Comparison of ENCODE assay signal across 18 cellular contexts in genomic region chr14:38089123-38089522, GRCh38.
DNase-seq lines count a peak whose midpoint lies in the region; ATAC-seq and TF ChIP-seq lines count a peak whose summit lies in the region.
"Had no signal": no experiment of that assay in that cellular context is flagged by ENCODE, and none has a peak within 500 bp of the region (broad histone marks: within the 10 kb centered on the region; RNA-seq: fewer than 3 reads in every experiment).

No MANE protein-coding gene starts in this region.

- peaks cover 6 to 18% of the 10 kb centered on the region in 2 donors for H3K9me3 Mint-ChIP-seq in effector memory CD8-positive, alpha-beta T cell

- H3K36me3 Mint-ChIP-seq in effector memory CD8-positive, alpha-beta T cell (ENCODE audit: insufficient read depth), result no peaks in the 10 kb centered on the region

- H3K4me3 ChIP-seq in SK-N-SH (ENCODE audit: low read depth in 2 of 2, low read length in 1 of 2), result peak overlapping the region; percentile 35 to 39; a peak in 2 of 4 replicates
- peak overlapping the region; percentile 0 to 33 (median 23) for H3K4me3 ChIP-seq in gastrocnemius medialis
- no peak overlapping the region for H3K4me3 ChIP-seq in MM.1S (ENCODE audit: low read length)
- H3K4me3 ChIP-seq: cardiac muscle cell, HAP-1 had no signal

- H3K79me2 ChIP-seq in SK-N-SH (ENCODE audit: insufficient read depth), result no peaks in the 10 kb centered on the region
- no peaks in the 10 kb centered on the region for H3K79me2 ChIP-seq in MM.1S (ENCODE audit: low read length)

- peak overlapping the region; percentile 33; the same call in 1 of the 2 replicates for H3K4me2 ChIP-seq in SK-N-SH
- H3K4me2 ChIP-seq in MM.1S (ENCODE audit: low read depth, low read length), result no peak overlapping the region

- DNase-seq in SK-N-SH (no peak), NCI-H1105 treated with DMSO at 0.1 percent for 48 hours (lab: John Stamatoyannopoulos, UW) (peak; percentile 63), gastrocnemius medialis (no peak), MM.1S (no peak), C1 segment of cervical spinal cord (lab: John Stamatoyannopoulos, UW) (no peak)
- DNase-seq in effector memory CD8-positive, alpha-beta T cell, result no peak
- DNase-seq: activated B cell treated with CpG ODN at 0.5 μM for 24 hours, DMS79, erythroblast, NCI-H187, NCI-H82 had no signal

- intact Hi-C loops in gastrocnemius medialis (cut with DNase I; ENCODE audit: low total_unique reads), result no loop called here

- no peak for TF ChIP-seq POLR2A in gastrocnemius medialis (IDR thresholded peaks at IDR 0.05)

- no peaks in the 10 kb centered on the region for H3K9me3 ChIP-seq in SK-N-SH
- peaks cover 0 to 4% (median 0%) of the 10 kb centered on the region in 3 donors for H3K9me3 ChIP-seq in gastrocnemius medialis
- no peaks in the 10 kb centered on the region for H3K9me3 ChIP-seq in MM.1S (replicated peaks; ENCODE audit: insufficient read depth, low read length)
- H3K9me3 ChIP-seq: HAP-1 had no signal

- no peaks in the 10 kb centered on the region for H3K27me3 ChIP-seq in SK-N-SH (ENCODE audit: insufficient read depth)
- no peaks in the 10 kb centered on the region for H3K27me3 ChIP-seq in gastrocnemius medialis
- no peaks in the 10 kb centered on the region for H3K27me3 ChIP-seq in MM.1S (replicated peaks; ENCODE audit: insufficient read depth, low read length)
- H3K27me3 ChIP-seq: cardiac muscle cell had no signal

- H3K4me1 Mint-ChIP-seq in effector memory CD8-positive, alpha-beta T cell (ENCODE audit: low read depth in 2 of 2), result peaks cover 0 to 16% of the 10 kb centered on the region in 2 donors
- H3K4me1 Mint-ChIP-seq: activated B cell treated with CpG ODN at 0.5 μM for 24 hours had no signal

- TF ChIP-seq CTCF in SK-N-SH (IDR thresholded peaks at IDR 0.05) (no peak), gastrocnemius medialis (IDR thresholded peaks at IDR 0.05 in 4 of 5, conservative IDR thresholded peaks at IDR 0.05 in 1 of 5) (no peak), MM.1S (IDR thresholded peaks at IDR 0.05; ENCODE audit: low read length) (no peak)

- no peaks in the 10 kb centered on the region for H3K9me2 ChIP-seq in SK-N-SH
- H3K9me2 ChIP-seq in MM.1S (replicated peaks; ENCODE audit: insufficient read depth, low read length), result no peaks in the 10 kb centered on the region

- no peak for TF ChIP-seq EP300 in SK-N-SH (IDR thresholded peaks at IDR 0.05; ENCODE audit: borderline replicate concordance in 1 of 2, low read depth in 1 of 2, low read length in 1 of 2)

- H4K20me1 ChIP-seq in SK-N-SH (ENCODE audit: insufficient read depth) (no peaks in the 10 kb centered on the region), MM.1S (ENCODE audit: insufficient read depth, low read length) (no peaks in the 10 kb centered on the region)

- H3K36me3 ChIP-seq in SK-N-SH (replicated peaks in 1 of 2; ENCODE audit: control insufficient read depth in 1 of 2, insufficient read depth in 2 of 2, low read length in 1 of 2), result no peaks in the 10 kb centered on the region
- H3K36me3 ChIP-seq in gastrocnemius medialis, result no peaks in the 10 kb centered on the region
- H3K36me3 ChIP-seq in MM.1S (replicated peaks; ENCODE audit: insufficient read depth, low read length), result no peaks in the 10 kb centered on the region
- H3K36me3 ChIP-seq: cardiac muscle cell, HAP-1 had no signal

- WGBS in SK-N-SH (ENCODE audit: low lambda C conversion rate), result 9% methylated on average over 3 of the region's 3 CpGs

- H2AFZ ChIP-seq in SK-N-SH (ENCODE audit: low read depth) (no peak overlapping the region), MM.1S (ENCODE audit: low read length) (no peak overlapping the region)

- H3K27me3 Mint-ChIP-seq in effector memory CD8-positive, alpha-beta T cell, result no peaks in the 10 kb centered on the region
- H3K27me3 Mint-ChIP-seq: activated B cell treated with CpG ODN at 0.5 μM for 24 hours had no signal

- H3K9ac ChIP-seq in SK-N-SH (no peak overlapping the region), MM.1S (ENCODE audit: low read length) (no peak overlapping the region)

- in situ Hi-C loops in gastrocnemius medialis (cut with MboI; ENCODE audit: low sequenced_read_pairs in 4 of 4), result no loop called here

- no peaks in the 10 kb centered on the region for H3F3A ChIP-seq in SK-N-SH (replicated peaks; ENCODE audit: insufficient read depth)
- no peaks in the 10 kb centered on the region for H3F3A ChIP-seq in MM.1S (ENCODE audit: insufficient read depth, low read length)

- H3K4me3 Mint-ChIP-seq in effector memory CD8-positive, alpha-beta T cell, result peak overlapping the region; percentile 47 to 77
- H3K4me3 Mint-ChIP-seq: activated B cell treated with CpG ODN at 0.5 μM for 24 hours had no signal

- no peak overlapping the region for H3K27ac ChIP-seq in SK-N-SH (ENCODE audit: low read depth in 2 of 2, low read length in 1 of 2)
- H3K27ac ChIP-seq in gastrocnemius medialis, result no peak overlapping the region
- H3K27ac ChIP-seq in MM.1S (ENCODE audit: low read length), result no peak overlapping the region
- H3K27ac ChIP-seq: 22Rv1, cardiac muscle cell had no signal

- H3K4me1 ChIP-seq in SK-N-SH (ENCODE audit: control insufficient read depth in 1 of 2, insufficient read depth in 2 of 2, low read depth in 1 of 2, low read length in 1 of 2) (no peaks in the 10 kb centered on the region), gastrocnemius medialis (no peaks in the 10 kb centered on the region), MM.1S (ENCODE audit: low read length) (no peaks in the 10 kb centered on the region)
- H3K4me1 ChIP-seq: HAP-1 had no signal

- ATAC-seq in SK-N-SH treated with all-trans-retinoic acid at 6 μM for 48 hours, result no peak
- no peak for ATAC-seq in effector memory CD8-positive, alpha-beta T cell (replicated peaks)
- ATAC-seq in gastrocnemius medialis, result no peak
- no peak for ATAC-seq in GM18858 (IDR thresholded peaks at IDR 0.05; ENCODE audit: unreplicated experiment)
- ATAC-seq: sciatic nerve had no signal

- CTCF ChIA-PET in SK-N-SH (lab: Yijun Ruan, JAX), result interaction anchor here (1.2 kb wide), 1 partner anchor 23 kb away, joined by 3 read pairs; no protein-coding TSS in a partner anchor

- H3K27ac Mint-ChIP-seq in effector memory CD8-positive, alpha-beta T cell, result peak overlapping the region; percentile 12 to 89
- H3K27ac Mint-ChIP-seq: activated B cell treated with CpG ODN at 0.5 μM for 24 hours; activated T-helper 2 cell treated with anti-CD3 and anti-CD28 coated beads, Interferon-gamma antibody, Interleukin-2, Interleukin-4, amounts not matched to agents 10 μg/mL and 5 μg/mL and 100 μg/mL, durations not matched to agents 14 hours and 24 hours and 36 hours had no signal

- POLR2A ChIA-PET in SK-N-SH (lab: Yijun Ruan, JAX), result no interaction called here

- TF ChIP-seq RAD21 in SK-N-SH (IDR thresholded peaks at IDR 0.05; ENCODE audit: low read length), result no peak

TF ChIP-seq in SK-N-SH, 30 proteins besides CTCF, POLR2A, EP300 and RAD21:
- TF ChIP-seq TAF1 (IDR thresholded peaks at IDR 0.05; ENCODE audit: borderline replicate concordance, low read depth, low read length), result no peak
TF ChIP-seq in SK-N-SH: peak in this region for 0.

TF ChIP-seq in SK-N-SH treated with all-trans-retinoic acid at 6 μM for 48 hours, 23 proteins besides CTCF, POLR2A, EP300 and RAD21 (continues in another document):
- TF ChIP-seq ESRRG (CRISPR knock-in tag; IDR thresholded peaks at IDR 0.05), result no peak
- TF ChIP-seq ARNTL (CRISPR knock-in tag; IDR thresholded peaks at IDR 0.05; ENCODE audit: borderline replicate concordance, low read depth), result no peak
- TF ChIP-seq, protein P1, sequence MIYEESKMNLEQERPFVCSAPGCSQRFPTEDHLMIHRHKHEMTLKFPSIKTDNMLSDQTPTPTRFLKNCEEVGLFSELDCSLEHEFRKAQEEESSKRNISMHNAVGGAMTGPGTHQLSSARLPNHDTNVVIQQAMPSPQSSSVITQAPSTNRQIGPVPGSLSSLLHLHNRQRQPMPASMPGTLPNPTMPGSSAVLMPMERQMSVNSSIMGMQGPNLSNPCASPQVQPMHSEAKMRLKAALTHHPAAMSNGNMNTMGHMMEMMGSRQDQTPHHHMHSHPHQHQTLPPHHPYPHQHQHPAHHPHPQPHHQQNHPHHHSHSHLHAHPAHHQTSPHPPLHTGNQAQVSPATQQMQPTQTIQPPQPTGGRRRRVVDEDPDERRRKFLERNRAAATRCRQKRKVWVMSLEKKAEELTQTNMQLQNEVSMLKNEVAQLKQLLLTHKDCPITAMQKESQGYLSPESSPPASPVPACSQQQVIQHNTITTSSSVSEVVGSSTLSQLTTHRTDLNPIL (CRISPR knock-in tag; IDR thresholded peaks at IDR 0.05; ENCODE audit: low read depth), result no peak
- TF ChIP-seq ZNF565 (CRISPR knock-in tag; conservative IDR thresholded peaks at IDR 0.05; ENCODE audit: low read depth), result no peak
- TF ChIP-seq PATZ1 (CRISPR knock-in tag; IDR thresholded peaks at IDR 0.05; ENCODE audit: borderline replicate concordance), result no peak
- no peak for TF ChIP-seq RARB (CRISPR knock-in tag; IDR thresholded peaks at IDR 0.05)
- no peak for TF ChIP-seq PPARA (CRISPR knock-in tag; IDR thresholded peaks at IDR 0.05; ENCODE audit: borderline replicate concordance)
- no peak for TF ChIP-seq CSDC2 (CRISPR knock-in tag; IDR thresholded peaks at IDR 0.05)
- no peak for TF ChIP-seq ZNF70 (CRISPR knock-in tag; IDR thresholded peaks at IDR 0.05)
- no peak for TF ChIP-seq ZNF8 (CRISPR knock-in tag; IDR thresholded peaks at IDR 0.05)
- no peak for TF ChIP-seq TCF4 (CRISPR knock-in tag; IDR thresholded peaks at IDR 0.05; ENCODE audit: borderline replicate concordance)
- no peak for TF ChIP-seq TOX (CRISPR knock-in tag; IDR thresholded peaks at IDR 0.05; ENCODE audit: borderline replicate concordance)
